ENCODE assay signal across 11 cellular contexts in genomic region chr2:198322275-198322674, GRCh38.
DNase-seq lines count a peak whose midpoint lies in the region; ATAC-seq and TF ChIP-seq lines count a peak whose summit lies in the region.
"Had no signal": no experiment of that assay in that cellular context is flagged by ENCODE, and none has a peak within 500 bp of the region (broad histone marks: within the 10 kb centered on the region; RNA-seq: fewer than 3 reads in every experiment).

No MANE protein-coding gene starts in this region.

- H3K9me3 Mint-ChIP-seq in effector memory CD8-positive, alpha-beta T cell: no peaks in the 10 kb centered on the region
- no peaks in the 10 kb centered on the region for H3K9me3 Mint-ChIP-seq in activated naive CD8-positive, alpha-beta T cell treated with anti-CD3 and anti-CD28 coated beads for 36 hours

- ATAC-seq in effector memory CD8-positive, alpha-beta T cell (replicated peaks): no peak

- H3K27ac ChIP-seq in C4-2B: no peak overlapping the region
- H3K27ac ChIP-seq: right atrium auricular region, RWPE1 had no signal

- no peaks in the 10 kb centered on the region for H3K27me3 ChIP-seq in kidney epithelial cell (ENCODE audit: control insufficient read depth, insufficient read depth, low read length)
- H3K27me3 ChIP-seq: right atrium auricular region had no signal

- DNase-seq in HFF-Myc (ENCODE audit: extremely low read depth, low read depth) (no peak), astrocyte of the cerebellum (ENCODE audit: low read depth) (no peak), kidney epithelial cell (ENCODE audit: low read depth) (no peak), NCI-H1105 (lab: John Stamatoyannopoulos, UW) (no peak), HuH-7 (ENCODE audit: low spot score) (no peak)
- no peak for DNase-seq in effector memory CD8-positive, alpha-beta T cell
- no peak for DNase-seq in activated naive CD8-positive, alpha-beta T cell treated with anti-CD3 and anti-CD28 coated beads for 36 hours
- DNase-seq: activated naive CD4-positive, alpha-beta T cell treated with Interleukin-2 at 50 U/mL for 16 hours had no signal

- H3K4me1 Mint-ChIP-seq in effector memory CD8-positive, alpha-beta T cell (ENCODE audit: low read depth in 2 of 2): peaks cover 2 to 3% of the 10 kb centered on the region in 2 donors
- peaks cover 16% of the 10 kb centered on the region for H3K4me1 Mint-ChIP-seq in activated naive CD8-positive, alpha-beta T cell treated with anti-CD3 and anti-CD28 coated beads for 36 hours

- H3K36me3 ChIP-seq in kidney epithelial cell (ENCODE audit: control insufficient read depth, insufficient read depth, low read length): no peaks in the 10 kb centered on the region
- H3K36me3 ChIP-seq: right atrium auricular region had no signal

- no peak overlapping the region for H3K27ac Mint-ChIP-seq in effector memory CD8-positive, alpha-beta T cell
- H3K27ac Mint-ChIP-seq in activated naive CD8-positive, alpha-beta T cell treated with anti-CD3 and anti-CD28 coated beads for 36 hours: no peak overlapping the region

- in situ Hi-C loops in astrocyte of the cerebellum (cut with HindIII; ENCODE audit: low sequenced_read_pairs): loop anchor here (25.0 kb wide), 1 partner anchor 1415 kb away; no protein-coding TSS in a partner anchor

- no peak overlapping the region for H3K4me3 Mint-ChIP-seq in effector memory CD8-positive, alpha-beta T cell
- no peak overlapping the region for H3K4me3 Mint-ChIP-seq in activated naive CD8-positive, alpha-beta T cell treated with anti-CD3 and anti-CD28 coated beads for 36 hours

- H3K27me3 Mint-ChIP-seq in effector memory CD8-positive, alpha-beta T cell: peaks cover 31 to 38% of the 10 kb centered on the region in 2 donors
- peaks cover 60% of the 10 kb centered on the region for H3K27me3 Mint-ChIP-seq in activated naive CD8-positive, alpha-beta T cell treated with anti-CD3 and anti-CD28 coated beads for 36 hours

- H3K4me3 ChIP-seq in HFF-Myc (replicated peaks; ENCODE audit: low read depth, low read length) (no peak overlapping the region), astrocyte of the cerebellum (ENCODE audit: low read depth, low read length) (no peak overlapping the region), kidney epithelial cell (ENCODE audit: low read depth, low read length) (no peak overlapping the region)
- H3K4me3 ChIP-seq: right atrium auricular region had no signal

- no peaks in the 10 kb centered on the region for H3K36me3 Mint-ChIP-seq in effector memory CD8-positive, alpha-beta T cell (ENCODE audit: insufficient read depth)
- H3K36me3 Mint-ChIP-seq in activated naive CD8-positive, alpha-beta T cell treated with anti-CD3 and anti-CD28 coated beads for 36 hours: no peaks in the 10 kb centered on the region

- TF ChIP-seq CTCF in C4-2B (conservative IDR thresholded peaks at IDR 0.05) (peak; percentile 45), HFF-Myc (IDR thresholded peaks at IDR 0.05; ENCODE audit: low read depth, low read length, missing control alignments) (peak; percentile 36), astrocyte of the cerebellum (IDR thresholded peaks at IDR 0.05; ENCODE audit: low read depth, low read length, missing control alignments) (peak; percentile 50), kidney epithelial cell (IDR thresholded peaks at IDR 0.05; ENCODE audit: insufficient read depth, low read length, poor library complexity, severe bottlenecking) (peak; percentile 41)
